In genomic region chr17:3635474-3636153, GRCh38 we compare ENCODE assay signal across 8 cellular contexts. TPM values are rescaled to one million over a fixed set of nuclear protein-coding genes. Genes with fewer than 3 reads are reported as not detected.
A peak's percentile ranks its signal among the peaks of the same experiment; 100 is the strongest.
DNase-seq lines count a peak whose midpoint lies in the region; ATAC-seq and TF ChIP-seq lines count a peak whose summit lies in the region.

No MANE protein-coding gene starts in this region.

- no peaks in the 10 kb centered on the region; a peak in 3 of 22 replicates for H3K9me3 ChIP-seq in BLaER1 treated with 17β-estradiol and CSF1 and Interleukin-3, amounts not matched to agents 10 nM and 100 nM (replicated peaks in 1 of 11)
- H3K9me3 ChIP-seq in iPS-18c (ENCODE audit: control insufficient read depth, insufficient read depth, low read length): no peaks in the 10 kb centered on the region

- peak overlapping the region; percentile 77 to 95 (median 92) for H3K4me2 ChIP-seq in BLaER1 treated with 17β-estradiol and CSF1 and Interleukin-3, amounts not matched to agents 10 nM and 100 nM

- H3K27me3 ChIP-seq in BLaER1 treated with 17β-estradiol and CSF1 and Interleukin-3, amounts not matched to agents 10 nM and 100 nM: no peaks in the 10 kb centered on the region

- H3K36me3 Mint-ChIP-seq in activated naive CD8-positive, alpha-beta T cell treated with anti-CD3 and anti-CD28 coated beads for 36 hours: peaks cover 3% of the 10 kb centered on the region
- H3K36me3 Mint-ChIP-seq in stimulated activated naive CD8-positive, alpha-beta T cell treated with anti-CD3 and anti-CD28 coated beads, Interleukin-15, Interleukin-2, amounts not matched to agents 100 ng/mL and 50 ng/mL, for 24 hours (ENCODE audit: low read depth): peaks cover 21% of the 10 kb centered on the region

- peaks cover 30% of the 10 kb centered on the region for H3K4me1 Mint-ChIP-seq in activated naive CD8-positive, alpha-beta T cell treated with anti-CD3 and anti-CD28 coated beads for 36 hours
- H3K4me1 Mint-ChIP-seq in stimulated activated naive CD8-positive, alpha-beta T cell treated with anti-CD3 and anti-CD28 coated beads, Interleukin-15, Interleukin-2, amounts not matched to agents 100 ng/mL and 50 ng/mL, for 24 hours (ENCODE audit: low read depth): peaks cover 46% of the 10 kb centered on the region

- H3K36me3 ChIP-seq in BLaER1 treated with 17β-estradiol and CSF1 and Interleukin-3, amounts not matched to agents 10 nM and 100 nM: peaks cover 0 to 38% (median 25%) of the 10 kb centered on the region in 11 experiments; a peak in 15 of 22 replicates

- peak overlapping the region; percentile 96 for H3K4me3 Mint-ChIP-seq in activated naive CD8-positive, alpha-beta T cell treated with anti-CD3 and anti-CD28 coated beads for 36 hours
- peak overlapping the region; percentile 89 for H3K4me3 Mint-ChIP-seq in stimulated activated naive CD8-positive, alpha-beta T cell treated with anti-CD3 and anti-CD28 coated beads, Interleukin-15, Interleukin-2, amounts not matched to agents 100 ng/mL and 50 ng/mL, for 24 hours

- no peak for ATAC-seq in HG03442 (IDR thresholded peaks at IDR 0.05; ENCODE audit: unreplicated experiment)
- no peak for ATAC-seq in HG02970 (IDR thresholded peaks at IDR 0.05; ENCODE audit: low FRiP score, unreplicated experiment)

- peak overlapping the region; percentile 77 to 99 (median 94) for H3K4me3 ChIP-seq in BLaER1 treated with 17β-estradiol and CSF1 and Interleukin-3, amounts not matched to agents 10 nM and 100 nM
- H3K4me3 ChIP-seq in HFF-Myc (replicated peaks; ENCODE audit: low read depth, low read length) (peak overlapping the region; percentile 85), iPS-18c (ENCODE audit: insufficient read depth, low read depth, low read length) (peak overlapping the region; percentile 95)

- H4K20me1 ChIP-seq in BLaER1 treated with 17β-estradiol and CSF1 and Interleukin-3, amounts not matched to agents 10 nM and 100 nM: peaks cover under 1 to 25% (median 5%) of the 10 kb centered on the region in 11 experiments; a peak in 13 of 22 replicates

- peaks cover 54 to 80% (median 77%) of the 10 kb centered on the region in 10 experiments for H3K4me1 ChIP-seq in BLaER1 treated with 17β-estradiol and CSF1 and Interleukin-3, amounts not matched to agents 10 nM and 100 nM

- H3K9me3 Mint-ChIP-seq in activated naive CD8-positive, alpha-beta T cell treated with anti-CD3 and anti-CD28 coated beads for 36 hours: no peaks in the 10 kb centered on the region
- no peaks in the 10 kb centered on the region for H3K9me3 Mint-ChIP-seq in stimulated activated naive CD8-positive, alpha-beta T cell treated with anti-CD3 and anti-CD28 coated beads, Interleukin-15, Interleukin-2, amounts not matched to agents 100 ng/mL and 50 ng/mL, for 24 hours

- TF ChIP-seq CTCF in HFF-Myc (IDR thresholded peaks at IDR 0.05; ENCODE audit: low read depth, low read length, missing control alignments): no peak

- H3K27ac Mint-ChIP-seq in activated naive CD8-positive, alpha-beta T cell treated with anti-CD3 and anti-CD28 coated beads for 36 hours: peak overlapping the region; percentile 68
- no peak overlapping the region for H3K27ac Mint-ChIP-seq in stimulated activated naive CD8-positive, alpha-beta T cell treated with anti-CD3 and anti-CD28 coated beads, Interleukin-15, Interleukin-2, amounts not matched to agents 100 ng/mL and 50 ng/mL, for 24 hours

- peak overlapping the region; percentile 54 to 98 (median 96); a peak in 21 of 22 replicates for H3K27ac ChIP-seq in BLaER1 treated with 17β-estradiol and CSF1 and Interleukin-3, amounts not matched to agents 10 nM and 100 nM

- H3K9ac ChIP-seq in BLaER1 treated with 17β-estradiol and CSF1 and Interleukin-3, amounts not matched to agents 10 nM and 100 nM: peak overlapping the region; percentile 90 to 100 (median 94)

- no peak for DNase-seq in HFF-Myc (ENCODE audit: extremely low read depth, low read depth)
- DNase-seq in activated naive CD8-positive, alpha-beta T cell treated with anti-CD3 and anti-CD28 coated beads for 36 hours: no peak
- DNase-seq in NCI-H2196 (lab: John Stamatoyannopoulos, UW; ENCODE audit: unreplicated experiment): no peak

- H3K27me3 Mint-ChIP-seq in activated naive CD8-positive, alpha-beta T cell treated with anti-CD3 and anti-CD28 coated beads for 36 hours: no peaks in the 10 kb centered on the region
- H3K27me3 Mint-ChIP-seq in stimulated activated naive CD8-positive, alpha-beta T cell treated with anti-CD3 and anti-CD28 coated beads, Interleukin-15, Interleukin-2, amounts not matched to agents 100 ng/mL and 50 ng/mL, for 24 hours: no peaks in the 10 kb centered on the region

RNA-seq across cellular contexts. Expression of gene SHPK, which starts 0.4 kb away (rescaled TPM):
- total RNA-seq in activated naive CD8-positive, alpha-beta T cell treated with anti-CD3 and anti-CD28 coated beads for 36 hours: 10 to 100 TPM; 11.9 to 12.3 TPM

RNA-seq across cellular contexts. Expression of gene CTNS, which starts 0.9 kb away (rescaled TPM):
- 10 to 100 TPM; 10.6 to 11.0 TPM for total RNA-seq in activated naive CD8-positive, alpha-beta T cell treated with anti-CD3 and anti-CD28 coated beads for 36 hours

RNA-seq across cellular contexts. Expression of gene TRPV1, which starts 26.4 kb away (rescaled TPM):
- 1 to 10 TPM; 1.4 TPM for total RNA-seq in activated naive CD8-positive, alpha-beta T cell treated with anti-CD3 and anti-CD28 coated beads for 36 hours

RNA-seq across cellular contexts. Expression of gene TAX1BP3, which starts 32.8 kb away (rescaled TPM):
- total RNA-seq in activated naive CD8-positive, alpha-beta T cell treated with anti-CD3 and anti-CD28 coated beads for 36 hours: 10 to 100 TPM; 12.3 to 13.6 TPM

RNA-seq across cellular contexts. Expression of gene EMC6, which starts 33.0 kb away (rescaled TPM):
- total RNA-seq in activated naive CD8-positive, alpha-beta T cell treated with anti-CD3 and anti-CD28 coated beads for 36 hours: 10 to 100 TPM; 83.6 to 85.8 TPM
